ENCODE assay signal across 39 cellular contexts in the genomic region with DNA sequence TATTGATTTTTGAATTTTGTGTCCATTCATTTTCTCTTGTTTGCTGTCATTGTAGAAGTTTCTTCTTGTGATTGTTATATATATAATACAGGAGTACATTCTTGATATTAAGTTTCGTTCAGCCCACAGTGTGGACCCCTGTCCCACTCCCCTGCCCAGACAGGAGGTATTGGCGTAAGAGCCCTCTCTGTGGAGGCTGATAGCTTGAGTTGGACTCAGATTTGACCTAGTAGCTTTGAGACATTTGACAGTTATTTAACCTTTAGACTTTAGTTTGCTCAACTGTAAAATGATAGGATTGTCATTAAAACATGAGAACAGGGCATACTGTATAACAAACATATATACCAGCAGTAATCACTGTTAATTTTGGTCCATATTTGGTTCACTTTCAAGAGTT. TPM values are rescaled to one million over a fixed set of nuclear protein-coding genes. Genes with fewer than 3 reads are reported as not detected.
"Had no signal": no experiment of that assay in that cellular context is flagged by ENCODE, and none has a peak within 500 bp of the region (broad histone marks: within the 10 kb centered on the region; RNA-seq: fewer than 3 reads in every experiment).

No MANE protein-coding gene starts in this region.

- H3K4me3 ChIP-seq: MG63 had no signal

- H3K9me3 ChIP-seq: MG63 had no signal

- DNase-seq: Karpas-422, Kasumi-1, MG63, MM.1S, MV-4-11, NCI-H1048, NCI-H1092, NCI-H1092 treated with DMSO at 0.1 percent for 48 hours, NCI-H1105, NCI-H1105 treated with DMSO at 0.1 percent for 48 hours, NCI-H1417, NCI-H1417 treated with DMSO at 0.1 percent for 48 hours, NCI-H1436, NCI-H1436 treated with DMSO at 0.1 percent for 48 hours, NCI-H146, NCI-H1694, NCI-H1694 treated with DMSO at 0.1 percent for 48 hours, NCI-H187, NCI-H187 treated with DMSO at 0.1 percent for 48 hours, NCI-H1930, NCI-H2029, NCI-H2029 treated with DMSO at 0.1 percent for 48 hours, NCI-H2081, NCI-H2081 treated with DMSO at 0.1 percent for 48 hours, NCI-H2107, NCI-H2171, NCI-H2171 treated with DMSO at 0.1 percent for 48 hours, NCI-H2227 treated with DMSO at 0.1 percent for 48 hours, NCI-H226, NCI-H345, NCI-H446, NCI-H446 treated with DMSO at 0.1 percent for 48 hours, NCI-H510A, NCI-H510A treated with DMSO at 0.1 percent for 48 hours, NCI-H524 had no signal

- H3K36me3 ChIP-seq: MG63 had no signal

RNA-seq across cellular contexts. Expression of gene GPR171, which starts 27.1 kb away (rescaled TPM):
- total RNA-seq: LHCN-M2, M059J, MCF 10A, NCI-H460 had no signal
